In the genomic region with DNA sequence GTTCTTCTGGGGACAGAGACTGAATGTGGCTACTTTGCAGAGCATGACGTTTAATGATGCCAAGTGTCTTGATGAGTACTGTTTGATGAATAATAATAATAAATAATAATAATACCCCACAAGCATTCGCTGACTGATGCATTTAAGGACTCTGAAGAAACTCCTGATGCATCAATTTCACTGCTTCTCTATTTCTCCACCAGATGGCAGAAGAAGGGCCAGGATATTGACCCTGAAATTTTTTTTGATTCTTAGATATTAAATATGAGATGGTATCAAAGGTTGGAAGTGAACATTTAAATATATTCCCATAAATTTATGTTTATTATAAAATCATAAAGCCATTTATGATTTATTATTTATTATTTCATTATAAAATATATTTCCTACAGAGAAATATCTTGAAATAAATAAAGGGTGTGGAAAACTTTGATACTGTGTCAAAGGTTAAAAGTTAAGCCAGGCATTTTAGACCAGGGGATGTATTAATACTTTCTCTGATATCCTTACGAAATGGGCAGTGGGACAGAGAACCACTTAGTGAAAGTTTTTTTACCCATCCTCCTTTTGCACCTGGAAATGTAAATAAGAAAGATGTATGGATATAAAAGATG, we compare ENCODE assay signal across 8 cellular contexts.
DNase-seq lines count a peak whose midpoint lies in the region; ATAC-seq and TF ChIP-seq lines count a peak whose summit lies in the region.

No MANE protein-coding gene starts in this region.

- no TSS peak for BruUV-seq in Panc1 (replicated peaks; lab: Mats Ljungman, UMichigan)

- H3K4me1 ChIP-seq in Panc1 (ENCODE audit: control insufficient read depth, insufficient read depth, low read length) (no peaks in the 10 kb centered on the region), gastrocnemius medialis (peaks cover 0 to 4% of the 10 kb centered on the region in 2 donors)

- H3K27ac ChIP-seq in AG04450 (ENCODE audit: low read depth, low read length) (no peak overlapping the region), Panc1 (ENCODE audit: low read length) (no peak overlapping the region), gastrocnemius medialis (no peak overlapping the region)

- H3K4me3 ChIP-seq in AG04450 (ENCODE audit: low read depth, low read length) (no peak overlapping the region), Panc1 (ENCODE audit: low read depth in 2 of 2, low read length in 2 of 2) (no peak overlapping the region), fibroblast of mammary gland (ENCODE audit: control insufficient read depth, low read depth, low read length) (no peak overlapping the region), gastrocnemius medialis (no peak overlapping the region)

- H3K9me3 ChIP-seq in AG04450 (ENCODE audit: control insufficient read depth, insufficient read depth, low read length) (no peaks in the 10 kb centered on the region), Panc1 (ENCODE audit: control insufficient read depth, insufficient read depth, low read depth, low read length) (no peaks in the 10 kb centered on the region), gastrocnemius medialis (no peaks in the 10 kb centered on the region)

- H3K36me3 ChIP-seq in Panc1 (ENCODE audit: control insufficient read depth, insufficient read depth, low read length) (no peaks in the 10 kb centered on the region), gastrocnemius medialis (no peaks in the 10 kb centered on the region)

- TF ChIP-seq CTCF in AG04450 (IDR thresholded peaks at IDR 0.05; ENCODE audit: low read depth, low read length) (peak; percentile 80), GM12872 (IDR thresholded peaks at IDR 0.05; ENCODE audit: insufficient read depth, low read depth, low read length) (peak; percentile 36; the same call in 1 of the 3 replicates), Panc1 (IDR thresholded peaks at IDR 0.05) (peak; percentile 65; the same call in 1 of the 2 replicates), fibroblast of mammary gland (conservative IDR thresholded peaks at IDR 0.05; ENCODE audit: control insufficient read depth, insufficient read depth, low read depth, low read length) (peak; percentile 84), gastrocnemius medialis (IDR thresholded peaks at IDR 0.05 in 4 of 5, conservative IDR thresholded peaks at IDR 0.05 in 1 of 5) (peak; percentile 62 to 87 (median 73))

- ATAC-seq in Panc1 (no peak), gastrocnemius medialis (peak; percentile 58 to 70), HG02870 (IDR thresholded peaks at IDR 0.05; ENCODE audit: unreplicated experiment) (no peak), GM18505 (IDR thresholded peaks at IDR 0.05; ENCODE audit: unreplicated experiment) (no peak)
- ATAC-seq in activated naive CD4-positive, alpha-beta T cell treated with anti-CD3 and anti-CD28 coated beads, Interleukin-2, amount 50 U/mL, for 72 hours: no peak

- CTCF ChIA-PET in AG04450 (lab: Charles Lee): interaction anchor here (0.6 to 3.4 kb wide), 5 partner anchors 137 to 389 kb away, joined by 3 to 18 read pairs (median 4); no protein-coding TSS in a partner anchor
- CTCF ChIA-PET in Panc1 (lab: Charles Lee): no interaction called here

- H3K27me3 ChIP-seq in AG04450 (ENCODE audit: control insufficient read depth, insufficient read depth, low read length): peaks cover 6% of the 10 kb centered on the region
- no peaks in the 10 kb centered on the region; the same call in none of the 2 replicates for H3K27me3 ChIP-seq in Panc1 (ENCODE audit: control insufficient read depth, insufficient read depth, low read length)
- no peaks in the 10 kb centered on the region for H3K27me3 ChIP-seq in gastrocnemius medialis

- in situ Hi-C loops in Panc1 (cut with HindIII; ENCODE audit: low pct_unique_long_range_greater_than_20kb, low sequenced_read_pairs): no loop called here
- in situ Hi-C loops in gastrocnemius medialis (cut with MboI; ENCODE audit: low sequenced_read_pairs in 4 of 4): loop anchor here in 3 of 4 donors (5.0 to 10.0 kb wide), 2 partner anchors 384 to 387 kb away; no protein-coding TSS in a partner anchor

- no peaks in the 10 kb centered on the region for H3K9me3 Mint-ChIP-seq in activated naive CD4-positive, alpha-beta T cell treated with anti-CD3 and anti-CD28 coated beads, Interleukin-2, amount 50 U/mL, for 72 hours

- no peaks in the 10 kb centered on the region for H3K36me3 Mint-ChIP-seq in activated naive CD4-positive, alpha-beta T cell treated with anti-CD3 and anti-CD28 coated beads, Interleukin-2, amount 50 U/mL, for 72 hours

- POLR2A ChIA-PET in AG04450 (lab: Yijun Ruan, JAX): no interaction called here
- POLR2A ChIA-PET in Panc1 (lab: Charles Lee): no interaction called here

- intact Hi-C loops in Panc1 (cut with micrococcal nuclease; ENCODE audit: unreplicated experiment): loop anchor here (1.0 kb wide), 1 partner anchor 387 kb away; no protein-coding TSS in a partner anchor
- intact Hi-C loops in gastrocnemius medialis (cut with DNase I; ENCODE audit: low total_unique reads): loop anchor here (1.0 to 5.0 kb wide), 3 partner anchors 77 to 388 kb away; no protein-coding TSS in a partner anchor

- no peak for DNase-seq in AG04450 (ENCODE audit: low read depth, low spot score)
- DNase-seq in Panc1 (ENCODE audit: low read depth, low spot score): no peak
- peak; percentile 58 for DNase-seq in fibroblast of mammary gland (ENCODE audit: low read depth)
- DNase-seq in gastrocnemius medialis: no peak
- no peak for DNase-seq in activated naive CD4-positive, alpha-beta T cell treated with anti-CD3 and anti-CD28 coated beads, Interleukin-2, amount 50 U/mL, for 72 hours (ENCODE audit: low spot score in 2 of 2)

- no peak for TF ChIP-seq POLR2A in gastrocnemius medialis (IDR thresholded peaks at IDR 0.05)
- no peak for TF ChIP-seq POLR2A in GM18505 (IDR thresholded peaks at IDR 0.05; ENCODE audit: borderline replicate concordance, extremely low read depth, insufficient read depth, insufficient read length)

- H3K27ac Mint-ChIP-seq in activated naive CD4-positive, alpha-beta T cell treated with anti-CD3 and anti-CD28 coated beads, Interleukin-2, amount 50 U/mL, for 72 hours: no peak overlapping the region

Comparison
In these comparisons a context has a peak if more than half of its experiments do, and no peak if none do; other contexts are left out.
1. ATAC-seq: peak in gastrocnemius medialis (2 of 2); none in Panc1 (single experiment), HG02870 (single experiment), activated naive CD4-positive, alpha-beta T cell treated with anti-CD3 and anti-CD28 coated beads, Interleukin-2, amount 50 U/mL, for 72 hours (0 of 2) and GM18505 (single experiment).
2. Peak in every context shown above with its lines, with median percentiles within 50 percentile points of each other: CTCF ChIP-seq.